In the genomic region with DNA sequence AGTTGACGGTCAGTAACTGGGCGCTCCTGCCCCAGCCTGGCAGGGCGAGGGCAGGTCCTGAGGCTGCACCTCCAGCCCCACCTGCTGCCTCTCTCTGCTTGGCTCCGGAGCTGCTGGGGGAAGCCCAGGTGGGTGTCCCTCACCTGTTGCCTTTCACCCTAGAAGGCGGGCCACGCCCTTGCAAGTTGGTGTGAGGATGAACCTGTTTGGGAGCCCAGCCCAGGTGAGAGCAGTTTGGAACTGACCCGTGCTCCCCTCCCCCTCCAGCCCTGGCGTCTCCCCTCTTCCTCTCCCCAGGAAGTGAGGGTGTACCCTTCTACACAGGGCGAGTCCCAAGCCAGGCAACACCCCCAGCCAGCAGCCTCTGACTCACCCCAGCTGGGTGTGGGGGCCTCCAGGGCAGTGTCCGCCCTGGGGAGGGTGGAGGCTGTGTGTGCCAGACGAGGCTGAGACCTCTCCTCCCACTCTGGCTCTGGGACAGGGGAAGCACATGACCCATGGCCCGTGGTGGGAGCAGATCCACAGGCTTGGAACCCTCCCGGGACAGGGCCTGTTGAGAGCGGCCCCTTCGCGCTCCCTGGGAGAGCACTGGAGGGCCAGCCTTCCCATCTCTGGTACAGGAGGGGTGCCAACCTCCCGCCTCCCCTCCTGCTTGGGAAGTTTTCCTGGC, we compare ENCODE assay signal across 9 cellular contexts. TPM values are rescaled to one million over a fixed set of nuclear protein-coding genes. Genes with fewer than 3 reads are reported as not detected.
DNase-seq lines count a peak whose midpoint lies in the region; ATAC-seq, FAIRE-seq and TF ChIP-seq lines count a peak whose summit lies in the region.
"Had no signal": no experiment of that assay in that cellular context is flagged by ENCODE, and none has a peak within 500 bp of the region (broad histone marks: within the 10 kb centered on the region; RNA-seq: fewer than 3 reads in every experiment).

No MANE protein-coding gene starts in this region.

- H3K27ac ChIP-seq in angular gyrus (ENCODE audit: low read depth, low read length) (peak overlapping the region; percentile 98), skeletal muscle tissue (ENCODE audit: low read depth, low read length) (peak overlapping the region; percentile 73)

- peaks cover 13 to 24% (median 23%) of the 10 kb centered on the region in 3 donors for H3K36me3 ChIP-seq in skeletal muscle tissue (ENCODE audit: control insufficient read depth in 3 of 3, insufficient read depth in 3 of 3, low read length in 3 of 3)

- H3K9ac ChIP-seq in skeletal muscle tissue (ENCODE audit: low read depth in 1 of 3, low read length in 3 of 3), result peak overlapping the region; percentile 32 to 76 (median 57)

- no peak for DNase-seq in T-helper 1 cell
- peak; percentile 95 for DNase-seq in hepatic stellate cell (ENCODE audit: low spot score)
- no peak for DNase-seq in SKM-1 treated with dmso at 0.1 percent for 144 hours (lab: John Stamatoyannopoulos, UW; ENCODE audit: unreplicated experiment)
- no peak for DNase-seq in GM12892 (ENCODE audit: insufficient read length)

- H3K4me3 ChIP-seq in skeletal muscle tissue (ENCODE audit: low read length in 3 of 3), result peak overlapping the region in 1 of 3 donors; percentile 52

- H3K9me3 ChIP-seq in skeletal muscle tissue (ENCODE audit: control insufficient read depth in 3 of 3, low read length in 3 of 3), result no peaks in the 10 kb centered on the region

- H3K36me3 Mint-ChIP-seq in T-helper 1 cell treated with Interleukin-12 subunit alpha and Interleukin-12 subunit beta and Interleukin-4 antibody, amounts not matched to agents 30 μg/mL and 1 μg/mL, for 36 hours (ENCODE audit: low read depth), result peaks cover 37% of the 10 kb centered on the region

- no peak overlapping the region for H3K4me3 Mint-ChIP-seq in T-helper 1 cell treated with Interleukin-12 subunit alpha and Interleukin-12 subunit beta and Interleukin-4 antibody, amounts not matched to agents 30 μg/mL and 1 μg/mL, for 36 hours
- H3K4me3 Mint-ChIP-seq: B cell had no signal

- no peaks in the 10 kb centered on the region for H3K27me3 ChIP-seq in skeletal muscle tissue (ENCODE audit: control insufficient read depth in 3 of 3, insufficient read depth in 3 of 3, low read length in 3 of 3)

- TF ChIP-seq POLR2A in GM12892 (IDR thresholded peaks at IDR 0.05; ENCODE audit: low read depth, low read length), result no peak

- H3K9me3 Mint-ChIP-seq in T-helper 1 cell treated with Interleukin-12 subunit alpha and Interleukin-12 subunit beta and Interleukin-4 antibody, amounts not matched to agents 30 μg/mL and 1 μg/mL, for 36 hours, result no peaks in the 10 kb centered on the region

- peaks cover 38% of the 10 kb centered on the region for H3K4me1 Mint-ChIP-seq in T-helper 1 cell treated with Interleukin-12 subunit alpha and Interleukin-12 subunit beta and Interleukin-4 antibody, amounts not matched to agents 30 μg/mL and 1 μg/mL, for 36 hours (ENCODE audit: low read depth)

- peaks cover 20 to 35% (median 34%) of the 10 kb centered on the region in 3 donors for H3K4me1 ChIP-seq in skeletal muscle tissue (ENCODE audit: control insufficient read depth in 3 of 3, insufficient read depth in 3 of 3, low read length in 3 of 3)

- no peak for FAIRE-seq in GM12892 (lab: Jason Lieb, UNC)

- no peaks in the 10 kb centered on the region for H3K27me3 Mint-ChIP-seq in T-helper 1 cell treated with Interleukin-12 subunit alpha and Interleukin-12 subunit beta and Interleukin-4 antibody, amounts not matched to agents 30 μg/mL and 1 μg/mL, for 36 hours (ENCODE audit: low read depth)
- H3K27me3 Mint-ChIP-seq: B cell had no signal

- no peak for ATAC-seq in HG03378 (IDR thresholded peaks at IDR 0.05; ENCODE audit: unreplicated experiment)

- H3K27ac Mint-ChIP-seq in T-helper 1 cell treated with Interleukin-12 subunit alpha and Interleukin-12 subunit beta and Interleukin-4 antibody, amounts not matched to agents 30 μg/mL and 1 μg/mL, for 36 hours, result peak overlapping the region; percentile 52
- H3K27ac Mint-ChIP-seq: B cell had no signal

RNA-seq across cellular contexts. Expression of a gene that starts 10.4 kb away (rescaled TPM):
- total RNA-seq in skeletal muscle tissue, result 9.9 TPM
- polyA plus RNA-seq in GM12892 (2012; ENCODE audit: missing spikeins), result 3.0 TPM

RNA-seq across cellular contexts. Expression of a gene that starts 10.6 kb away (rescaled TPM):
- 2.1 TPM for total RNA-seq in skeletal muscle tissue
- polyA plus RNA-seq in GM12892 (2012; ENCODE audit: missing spikeins), result 9.7 TPM

RNA-seq across cellular contexts. Expression of a gene that starts 28.4 kb away (rescaled TPM):
- 17.7 TPM for total RNA-seq in skeletal muscle tissue
- polyA plus RNA-seq in GM12892 (2012; ENCODE audit: missing spikeins), result 1.1 TPM

RNA-seq across cellular contexts. Expression of a gene that starts 55.0 kb away (rescaled TPM):
- total RNA-seq in skeletal muscle tissue, result 11.5 TPM
- 5.0 TPM for polyA plus RNA-seq in GM12892 (2012; ENCODE audit: missing spikeins)

RNA-seq across cellular contexts. Expression of a gene that starts 55.1 kb away (rescaled TPM):
- total RNA-seq in skeletal muscle tissue, result 36.5 TPM
- 44.5 TPM for polyA plus RNA-seq in GM12892 (2012; ENCODE audit: missing spikeins)
